Comparison of ENCODE assay signal across 1 cellular context in the genomic region with DNA sequence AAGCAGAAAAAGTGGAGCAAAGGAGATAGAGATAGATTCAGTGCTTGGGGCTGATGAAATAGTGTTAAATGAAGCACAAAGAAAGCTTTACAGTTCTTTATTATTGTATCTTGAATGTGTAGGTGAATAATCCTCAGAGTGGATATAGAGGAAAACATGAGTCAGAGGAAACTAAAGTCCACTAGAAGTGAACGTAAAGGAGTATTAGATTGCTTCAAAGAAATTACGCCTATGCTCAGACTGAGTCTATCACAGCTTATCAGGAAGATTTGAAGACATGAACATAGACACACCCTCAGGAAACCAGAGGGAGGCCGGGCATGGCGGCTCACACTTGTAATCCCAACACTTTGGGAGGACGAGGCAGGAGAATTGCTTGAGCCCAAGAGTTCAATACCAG.
TF ChIP-seq lines count a peak whose summit lies in the region.

No MANE protein-coding gene starts in this region.

TF ChIP-seq in IMR-90, 13 proteins besides CTCF, POLR2A, EP300 and RAD21 (continued from another document):
- TF ChIP-seq, protein P1, sequence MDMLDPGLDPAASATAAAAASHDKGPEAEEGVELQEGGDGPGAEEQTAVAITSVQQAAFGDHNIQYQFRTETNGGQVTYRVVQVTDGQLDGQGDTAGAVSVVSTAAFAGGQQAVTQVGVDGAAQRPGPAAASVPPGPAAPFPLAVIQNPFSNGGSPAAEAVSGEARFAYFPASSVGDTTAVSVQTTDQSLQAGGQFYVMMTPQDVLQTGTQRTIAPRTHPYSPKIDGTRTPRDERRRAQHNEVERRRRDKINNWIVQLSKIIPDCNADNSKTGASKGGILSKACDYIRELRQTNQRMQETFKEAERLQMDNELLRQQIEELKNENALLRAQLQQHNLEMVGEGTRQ (IDR thresholded peaks at IDR 0.05; ENCODE audit: low read depth, low read length), result no peak
- TF ChIP-seq MAZ (IDR thresholded peaks at IDR 0.05; ENCODE audit: borderline replicate concordance, low read depth, low read length) (no peak), RFX5 (IDR thresholded peaks at IDR 0.05; ENCODE audit: low read depth, low read length) (no peak), NFE2L2 (IDR thresholded peaks at IDR 0.05; ENCODE audit: low read depth, low read length) (no peak), RCOR1 (IDR thresholded peaks at IDR 0.05; ENCODE audit: insufficient replicate concordance, low read length) (no peak), CEBPB (IDR thresholded peaks at IDR 0.05; ENCODE audit: low read depth, low read length) (no peak), CHD1 (IDR thresholded peaks at IDR 0.05; ENCODE audit: low read depth, low read length) (no peak)
- TF ChIP-seq, protein P2, sequence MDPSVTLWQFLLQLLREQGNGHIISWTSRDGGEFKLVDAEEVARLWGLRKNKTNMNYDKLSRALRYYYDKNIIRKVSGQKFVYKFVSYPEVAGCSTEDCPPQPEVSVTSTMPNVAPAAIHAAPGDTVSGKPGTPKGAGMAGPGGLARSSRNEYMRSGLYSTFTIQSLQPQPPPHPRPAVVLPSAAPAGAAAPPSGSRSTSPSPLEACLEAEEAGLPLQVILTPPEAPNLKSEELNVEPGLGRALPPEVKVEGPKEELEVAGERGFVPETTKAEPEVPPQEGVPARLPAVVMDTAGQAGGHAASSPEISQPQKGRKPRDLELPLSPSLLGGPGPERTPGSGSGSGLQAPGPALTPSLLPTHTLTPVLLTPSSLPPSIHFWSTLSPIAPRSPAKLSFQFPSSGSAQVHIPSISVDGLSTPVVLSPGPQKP (IDR thresholded peaks at IDR 0.05; ENCODE audit: borderline replicate concordance, low read depth, low read length), result no peak
